14 cellular contexts compared by ENCODE assay signal in genomic region chr20:44501448-44501847, GRCh38. TPM values are rescaled to one million over a fixed set of nuclear protein-coding genes. Genes with fewer than 3 reads are reported as not detected.
DNase-seq lines count a peak whose midpoint lies in the region; ATAC-seq and TF ChIP-seq lines count a peak whose summit lies in the region.
"Had no signal": no experiment of that assay in that cellular context is flagged by ENCODE, and none has a peak within 500 bp of the region (broad histone marks: within the 10 kb centered on the region; RNA-seq: fewer than 3 reads in every experiment).

No MANE protein-coding gene starts in this region.

- 90 to 95% methylated on average over 5 of the region's 5 CpGs for WGBS in thyroid gland, 2 donors

- no peak for ATAC-seq in effector memory CD8-positive, alpha-beta T cell (replicated peaks)
- ATAC-seq in natural killer cell (no peak), left lobe of liver (no peak)

- peak overlapping the region; percentile 2 to 45 for H3K27ac Mint-ChIP-seq in effector memory CD8-positive, alpha-beta T cell
- H3K27ac Mint-ChIP-seq in natural killer cell, result peak overlapping the region; percentile 6 to 17
- H3K27ac Mint-ChIP-seq: T-helper 1 cell treated with Interleukin-12 subunit alpha and Interleukin-12 subunit beta and Interleukin-4 antibody, amounts not matched to agents 30 μg/mL and 1 μg/mL, for 36 hours had no signal

- H3K36me3 Mint-ChIP-seq in effector memory CD8-positive, alpha-beta T cell (ENCODE audit: insufficient read depth), result peaks cover 94% of the 10 kb centered on the region
- H3K36me3 Mint-ChIP-seq in natural killer cell, result peaks cover 30% of the 10 kb centered on the region

- H3K4me1 Mint-ChIP-seq in effector memory CD8-positive, alpha-beta T cell (ENCODE audit: low read depth in 2 of 2), result peaks cover 3 to 12% of the 10 kb centered on the region in 2 donors
- peaks cover 0 to 6% of the 10 kb centered on the region in 2 donors for H3K4me1 Mint-ChIP-seq in natural killer cell

- intact Hi-C loops in natural killer cell (cut with micrococcal nuclease) (no loop called here), thyroid gland (cut with DNase I) (no loop called here)

- TF ChIP-seq CTCF in BJ (IDR thresholded peaks at IDR 0.05; ENCODE audit: insufficient read depth, low read depth, low read length) (no peak), natural killer cell (IDR thresholded peaks at IDR 0.05) (no peak), thyroid gland (IDR thresholded peaks at IDR 0.05) (no peak)

- no peaks in the 10 kb centered on the region for H3K27me3 Mint-ChIP-seq in effector memory CD8-positive, alpha-beta T cell
- H3K27me3 Mint-ChIP-seq in natural killer cell (ENCODE audit: low read depth in 2 of 2), result no peaks in the 10 kb centered on the region
- H3K27me3 Mint-ChIP-seq: IgD-negative memory B cell had no signal

- H3K27me3 ChIP-seq in BJ (ENCODE audit: control insufficient read depth, insufficient read depth, low read length) (no peaks in the 10 kb centered on the region), thyroid gland (no peaks in the 10 kb centered on the region)
- H3K27me3 ChIP-seq: colonic mucosa had no signal

- H3K4me1 ChIP-seq in thyroid gland, result peaks cover 0 to 20% of the 10 kb centered on the region in 2 donors
- H3K4me1 ChIP-seq: colonic mucosa had no signal

- TF ChIP-seq POLR2A in thyroid gland (IDR thresholded peaks at IDR 0.05), result no peak

- no peaks in the 10 kb centered on the region for H3K9me3 ChIP-seq in thyroid gland
- H3K9me3 ChIP-seq: colonic mucosa had no signal

- CTCF ChIA-PET in BJ (lab: Yijun Ruan, JAX), result interaction anchor here (0.6 kb wide), 1 partner anchor 75 kb away, joined by 4 read pairs; no protein-coding TSS in a partner anchor

- H3K36me3 ChIP-seq in BJ (ENCODE audit: control insufficient read depth, insufficient read depth, low read length) (peaks cover 17% of the 10 kb centered on the region), thyroid gland (peaks cover 62% of the 10 kb centered on the region in 2 donors)

- H3K4me3 ChIP-seq in BJ (ENCODE audit: low read depth, low read length) (no peak overlapping the region), thyroid gland (replicated peaks in 1 of 3) (no peak overlapping the region)
- H3K4me3 ChIP-seq: colonic mucosa had no signal

- POLR2A ChIA-PET in BJ (lab: Charles Lee), result interaction anchor here (0.5 kb wide), 1 partner anchor 106 kb away, joined by 3 read pairs; no protein-coding TSS in a partner anchor

- no peaks in the 10 kb centered on the region for H3K9me3 Mint-ChIP-seq in effector memory CD8-positive, alpha-beta T cell
- H3K9me3 Mint-ChIP-seq in natural killer cell, result no peaks in the 10 kb centered on the region
- H3K9me3 Mint-ChIP-seq: IgD-negative memory B cell; T-helper 1 cell treated with Interleukin-12 subunit alpha and Interleukin-12 subunit beta and Interleukin-4 antibody, amounts not matched to agents 30 μg/mL and 1 μg/mL, for 36 hours had no signal

- H3K4me3 Mint-ChIP-seq in effector memory CD8-positive, alpha-beta T cell, result no peak overlapping the region
- H3K4me3 Mint-ChIP-seq in natural killer cell, result no peak overlapping the region
- H3K4me3 Mint-ChIP-seq: IgD-negative memory B cell; T-helper 1 cell treated with Interleukin-12 subunit alpha and Interleukin-12 subunit beta and Interleukin-4 antibody, amounts not matched to agents 30 μg/mL and 1 μg/mL, for 36 hours had no signal

- H3K27ac ChIP-seq in thyroid gland, result peak overlapping the region in 1 of 3 donors; percentile 66
- H3K27ac ChIP-seq: colonic mucosa had no signal

- DNase-seq in BJ (ENCODE audit: low read depth) (peak; percentile 47), HT1080 (ENCODE audit: low read depth) (peak; percentile 47), natural killer cell (no peak), thyroid gland (no peak), DMS153 (lab: John Stamatoyannopoulos, UW) (no peak), left lobe of liver (ENCODE audit: low spot score) (no peak)
- no peak for DNase-seq in effector memory CD8-positive, alpha-beta T cell
- no peak for DNase-seq in stimulated activated CD4-positive, alpha-beta T cell treated with anti-CD3 and anti-CD28 coated beads, Interleukin-15, amount 100 ng/mL, for 24 hours
- DNase-seq: activated gamma-delta T cell, colonic mucosa, NCI-H187, NCI-H748 treated with DMSO at 0.1 percent for 48 hours had no signal

RNA-seq across cellular contexts. Expression of gene SERINC3, which starts 20.4 kb away (rescaled TPM):
- polyA plus RNA-seq in BJ (2011; rRNA removed), result 284 and 333 TPM in 2 replicates
- 255 and 406 TPM in 2 replicates for polyA minus RNA-seq in BJ (2011; rRNA and poly(A)+ RNA removed)
- total RNA-seq in HT1080 (2014; rRNA removed; shearing (Covaris generic)), result 61.5 and 90.1 TPM in 2 replicates
- polyA plus RNA-seq in HT1080 (2015; cell fraction: cytosol; rRNA removed), result 117 and 126 TPM in 2 replicates
- 162 and 168 TPM in 2 replicates for polyA plus RNA-seq in HT1080 (2015; cell fraction: nucleus; rRNA removed)
- total RNA-seq in natural killer cell, result 10 to 100 TPM; 70.1 to 89.6 (median 78.6) TPM
- 100 to 1,000 TPM; 113 to 140 (median 137) TPM for total RNA-seq in thyroid gland
- total RNA-seq in left lobe of liver, result 50.4 TPM

RNA-seq across cellular contexts. Expression of gene TTPAL, which starts 25.8 kb away (rescaled TPM):
- polyA plus RNA-seq in BJ (2011; rRNA removed), result 9.4 and 13.8 TPM in 2 replicates
- polyA minus RNA-seq in BJ (2011; rRNA and poly(A)+ RNA removed), result 18.0 and 20.6 TPM in 2 replicates
- 7.6 and 10.7 TPM in 2 replicates for total RNA-seq in HT1080 (2014; rRNA removed; shearing (Covaris generic))
- polyA plus RNA-seq in HT1080 (2015; cell fraction: cytosol; rRNA removed), result 13.2 and 17.6 TPM in 2 replicates
- polyA plus RNA-seq in HT1080 (2015; cell fraction: nucleus; rRNA removed), result 14.4 and 15.7 TPM in 2 replicates
- total RNA-seq in natural killer cell, result 10 to 100 TPM; 17.2 to 22.9 (median 22.5) TPM
- total RNA-seq in thyroid gland, result 10 to 100 TPM; 14.2 to 27.7 (median 22.3) TPM
- 95.0 TPM for total RNA-seq in left lobe of liver

Comparison
In these comparisons a context has a peak if more than half of its experiments do, and no peak if none do; other contexts are left out.
1. DNase-seq: peak in BJ (single experiment) and HT1080 (single experiment); none in effector memory CD8-positive, alpha-beta T cell (0 of 3), natural killer cell (single experiment), thyroid gland (0 of 2), DMS153 (single experiment), left lobe of liver (single experiment) and stimulated activated CD4-positive, alpha-beta T cell treated with anti-CD3 and anti-CD28 coated beads, Interleukin-15, amount 100 ng/mL, for 24 hours (single experiment).